Comparison of ENCODE assay signal across 25 cellular contexts in genomic region chr10:105195831-105196230, GRCh38.
"Had no signal": no experiment of that assay in that cellular context is flagged by ENCODE, and none has a peak within 500 bp of the region (broad histone marks: within the 10 kb centered on the region; RNA-seq: fewer than 3 reads in every experiment).

No MANE protein-coding gene starts in this region.

- H3K4me3 Mint-ChIP-seq: activated CD4-positive, alpha-beta T cell treated with anti-CD3 and anti-CD28 coated beads, Interleukin-2, amount 10 ng/mL, durations not matched to agents 7 days and 5 days; activated CD8-positive, alpha-beta T cell treated with anti-CD3 and anti-CD28 coated beads, Interleukin-2, amount 10 ng/mL, durations not matched to agents 7 days and 5 days; activated naive CD8-positive, alpha-beta T cell treated with anti-CD3 and anti-CD28 coated beads, Interleukin-2, amount 50 U/mL, for 24 hours; activated T-helper 1 cell treated with anti-CD3 and anti-CD28 coated beads, Interleukin-12 subunit alpha, Interleukin-12 subunit beta, Interleukin-2, Interleukin-4 antibody, amounts not matched to agents 30 ng/mL and 10 ng/mL and 1 ng/mL, durations not matched to agents 14 hours and 24 hours and 36 hours; natural killer cell; type B pancreatic cell had no signal

- H3K4me1 Mint-ChIP-seq: activated CD4-positive, alpha-beta T cell treated with anti-CD3 and anti-CD28 coated beads, Interleukin-2, amount 10 ng/mL, durations not matched to agents 7 days and 5 days; activated naive CD8-positive, alpha-beta T cell treated with anti-CD3 and anti-CD28 coated beads, Interleukin-2, amount 50 U/mL, for 24 hours; natural killer cell had no signal

- ATAC-seq: activated CD8-positive, alpha-beta T cell treated with anti-CD3 and anti-CD28 coated beads, Interleukin-2, amount 10 ng/mL, durations not matched to agents 7 days and 5 days; activated naive CD8-positive, alpha-beta T cell treated with anti-CD3 and anti-CD28 coated beads, Interleukin-2, amount 50 U/mL, for 24 hours; body of pancreas; esophagus mucosa; left ventricle myocardium superior; natural killer cell had no signal

- H3K36me3 Mint-ChIP-seq: natural killer cell, type B pancreatic cell had no signal

- H3K27ac ChIP-seq: body of pancreas, thoracic aorta, vagina, WERI-Rb-1 had no signal

- H3K9me3 Mint-ChIP-seq: activated CD4-positive, alpha-beta T cell treated with anti-CD3 and anti-CD28 coated beads, Interleukin-2, amount 10 ng/mL, durations not matched to agents 7 days and 5 days; activated naive CD8-positive, alpha-beta T cell treated with anti-CD3 and anti-CD28 coated beads, Interleukin-2, amount 50 U/mL, for 24 hours; type B pancreatic cell had no signal

- H3K27ac Mint-ChIP-seq: activated CD4-positive, alpha-beta T cell treated with anti-CD3 and anti-CD28 coated beads, Interleukin-2, amount 10 ng/mL, durations not matched to agents 7 days and 5 days; activated CD8-positive, alpha-beta T cell treated with anti-CD3 and anti-CD28 coated beads, Interleukin-2, amount 10 ng/mL, durations not matched to agents 7 days and 5 days; activated naive CD8-positive, alpha-beta T cell treated with anti-CD3 and anti-CD28 coated beads, Interleukin-2, amount 50 U/mL, for 24 hours; activated T-helper 1 cell treated with anti-CD3 and anti-CD28 coated beads, Interleukin-12 subunit alpha, Interleukin-12 subunit beta, Interleukin-2, Interleukin-4 antibody, amounts not matched to agents 30 ng/mL and 10 ng/mL and 1 ng/mL, durations not matched to agents 14 hours and 24 hours and 36 hours; natural killer cell; progenitor cell of endocrine pancreas; type B pancreatic cell had no signal

- DNase-seq: activated CD4-positive, alpha-beta T cell treated with anti-CD3 and anti-CD28 coated beads, Interleukin-2, amount 10 ng/mL, durations not matched to agents 7 days and 5 days; activated CD4-positive, CD25-positive, alpha-beta regulatory T cell treated with anti-CD3 and anti-CD28 coated beads, Interleukin-2, amount 50 U/mL, for 72 hours; activated CD8-positive, alpha-beta T cell treated with anti-CD3 and anti-CD28 coated beads, Interleukin-2, amount 10 ng/mL, durations not matched to agents 7 days and 5 days; activated gamma-delta T cell; activated naive CD4-positive, alpha-beta T cell treated with anti-CD3 and anti-CD28 coated beads, Interleukin-2, amount 50 U/mL, for 16 hours; activated naive CD8-positive, alpha-beta T cell treated with anti-CD3 and anti-CD28 coated beads, Interleukin-2, amount 50 U/mL, for 24 hours; anterior cingulate cortex; body of pancreas; caudate nucleus; dermis blood vessel endothelial cell; effector CD8-positive, alpha-beta T cell; glutamatergic neuron; hippocampal formation; left ventricle myocardium superior; midbrain; natural killer cell; stimulated activated CD4-positive, alpha-beta T cell treated with anti-CD3 and anti-CD28 coated beads, Interleukin-4, amount 100 ng/mL, for 24 hours; stimulated activated naive CD4-positive, alpha-beta T cell treated with Interleukin-2 at 50 U/mL for 16 hours had no signal

- H3K4me1 ChIP-seq: body of pancreas, vagina had no signal

- H3K27me3 Mint-ChIP-seq: activated CD4-positive, alpha-beta T cell treated with anti-CD3 and anti-CD28 coated beads, Interleukin-2, amount 10 ng/mL, durations not matched to agents 7 days and 5 days; activated naive CD8-positive, alpha-beta T cell treated with anti-CD3 and anti-CD28 coated beads, Interleukin-2, amount 50 U/mL, for 24 hours; progenitor cell of endocrine pancreas; type B pancreatic cell had no signal

- H3K27me3 ChIP-seq: body of pancreas, vagina had no signal

- H3K4me3 ChIP-seq: body of pancreas, thoracic aorta, vagina had no signal

- H3K36me3 ChIP-seq: thoracic aorta, vagina, WERI-Rb-1 had no signal

- H3K9me3 ChIP-seq: body of pancreas, thoracic aorta, vagina had no signal
